Comparison of ENCODE assay signal across 8 cellular contexts in genomic region chr6:123802697-123803455, GRCh38. TPM values are rescaled to one million over a fixed set of nuclear protein-coding genes. Genes with fewer than 3 reads are reported as not detected.
DNase-seq lines count a peak whose midpoint lies in the region; ATAC-seq and TF ChIP-seq lines count a peak whose summit lies in the region.

No MANE protein-coding gene starts in this region.

- TF ChIP-seq RAD21 in HCT116 (IDR thresholded peaks at IDR 0.05; ENCODE audit: low read depth) = peak; percentile 73

- RAD21 ChIA-PET in HCT116 (lab: Charles Lee; ENCODE audit: low non-redundant PET in 1 of 2, low total read pairs in 2 of 2, uncharacterized antibody in 2 of 2, unreplicated experiment in 2 of 2) = interaction anchor here in 1 of 2 experiments (1.8 kb wide), 1 partner anchor 993 kb away, joined by 4 read pairs; no protein-coding TSS in a partner anchor

- intact Hi-C loops in HCT116 (cut with micrococcal nuclease) (loop anchor here (1.0 to 5.0 kb wide), 3 partner anchors 163 to 1049 kb away; no protein-coding TSS in a partner anchor), Right ventricle myocardium inferior (cut with DNase I) (loop anchor here (2.0 to 5.0 kb wide), 3 partner anchors 166 to 1049 kb away; no protein-coding TSS in a partner anchor)

- H3K27me3 ChIP-seq in HCT116 (ENCODE audit: insufficient read depth, low read length) (peaks cover 25% of the 10 kb centered on the region; the same call in 1 of the 2 replicates), MG63 (peaks cover 39% of the 10 kb centered on the region), SJCRH30 (peaks cover 10% of the 10 kb centered on the region; the same call in 1 of the 2 replicates), tibial nerve (peaks cover 0 to 11% of the 10 kb centered on the region in 2 donors)

- peaks cover 44% of the 10 kb centered on the region for H3K27me3 Mint-ChIP-seq in activated naive CD8-positive, alpha-beta T cell treated with anti-CD3 and anti-CD28 coated beads, Interleukin-2, amount 10 ng/mL, durations not matched to agents 7 days and 5 days

- no peak overlapping the region for H3K4me3 ChIP-seq in HCT116 (replicated peaks in 1 of 2; ENCODE audit: low read depth in 1 of 2, low read length in 2 of 2)
- H3K4me3 ChIP-seq in MG63 = peak overlapping the region; percentile 30
- peak overlapping the region; percentile 44 for H3K4me3 ChIP-seq in SJCRH30
- peak overlapping the region; percentile 36 to 85 (median 67) for H3K4me3 ChIP-seq in tibial nerve

- H3K9me3 ChIP-seq in HCT116 (ENCODE audit: control insufficient read depth in 1 of 2, insufficient read depth in 1 of 2, low read depth in 1 of 2, low read length in 2 of 2) (no peaks in the 10 kb centered on the region), MG63 (no peaks in the 10 kb centered on the region), SJCRH30 (replicated peaks) (no peaks in the 10 kb centered on the region), tibial nerve (no peaks in the 10 kb centered on the region)

- CTCF ChIA-PET in HCT116 (lab: Charles Lee) = interaction anchor here (0.8 to 1.7 kb wide), 10 partner anchors 8 to 1052 kb away, joined by 3 to 9 read pairs (median 5); no protein-coding TSS in a partner anchor

- peak overlapping the region; percentile 58 for H3K4me3 Mint-ChIP-seq in activated naive CD8-positive, alpha-beta T cell treated with anti-CD3 and anti-CD28 coated beads, Interleukin-2, amount 10 ng/mL, durations not matched to agents 7 days and 5 days

- no peaks in the 10 kb centered on the region for H4K20me1 ChIP-seq in HCT116 (ENCODE audit: insufficient read depth)

- WGBS in tibial nerve, 2 donors = 0 to 1% methylated on average over 56 of the region's 60 CpGs

- H3K27ac ChIP-seq in HCT116 (ENCODE audit: low read depth, low read length) (no peak overlapping the region), SJCRH30 (no peak overlapping the region), tibial nerve (peak overlapping the region; percentile 34 to 87 (median 66))

- H3K9me2 ChIP-seq in HCT116 (ENCODE audit: insufficient read depth) = no peaks in the 10 kb centered on the region

- no peak overlapping the region for H3K27ac Mint-ChIP-seq in activated naive CD8-positive, alpha-beta T cell treated with anti-CD3 and anti-CD28 coated beads, Interleukin-2, amount 10 ng/mL, durations not matched to agents 7 days and 5 days

- no peak overlapping the region for H2AFZ ChIP-seq in HCT116 (ENCODE audit: low read depth, low read length, poor library complexity, severe bottlenecking)

- H3K4me1 Mint-ChIP-seq in activated naive CD8-positive, alpha-beta T cell treated with anti-CD3 and anti-CD28 coated beads, Interleukin-2, amount 10 ng/mL, durations not matched to agents 7 days and 5 days = peaks cover 6% of the 10 kb centered on the region

- H3K4me2 ChIP-seq in HCT116 (ENCODE audit: low read length) = peak overlapping the region; percentile 57

- peak; percentile 51 to 92 (median 88); a peak in 5 of 6 replicates for TF ChIP-seq CTCF in HCT116 (IDR thresholded peaks at IDR 0.05 in 2 of 3, conservative IDR thresholded peaks at IDR 0.05 in 1 of 3; ENCODE audit: borderline replicate concordance in 1 of 3, insufficient read depth in 1 of 3, low read depth in 2 of 3, low read length in 2 of 3)
- TF ChIP-seq CTCF in omental fat pad (IDR thresholded peaks at IDR 0.05) = no peak
- peak; percentile 70 to 93 (median 85) for TF ChIP-seq CTCF in tibial nerve (IDR thresholded peaks at IDR 0.05)

- no TSS peak for BruUV-seq in HCT116 (replicated peaks; lab: Mats Ljungman, UMichigan)

- TF ChIP-seq POLR2A in HCT116 (IDR thresholded peaks at IDR 0.05; ENCODE audit: borderline replicate concordance, extremely low read depth, insufficient read depth, insufficient read length) (no peak), tibial nerve (IDR thresholded peaks at IDR 0.05) (no peak)

- H3K79me2 ChIP-seq in HCT116 (ENCODE audit: insufficient read depth, low read length) = no peaks in the 10 kb centered on the region

- peak; percentile 89 for DNase-seq in GM03348 (ENCODE audit: low spot score)
- peak; percentile 22 for DNase-seq in HCT116 (ENCODE audit: low read depth, low spot score)
- peak; percentile 73 for DNase-seq in MG63
- DNase-seq in SJCRH30 = peak; percentile 58 to 75
- DNase-seq in activated naive CD8-positive, alpha-beta T cell treated with anti-CD3 and anti-CD28 coated beads, Interleukin-2, amount 10 ng/mL, durations not matched to agents 7 days and 5 days = peak; percentile 80
- DNase-seq in Right ventricle myocardium inferior (ENCODE audit: missing footprints) = peak; percentile 89
- peak; percentile 70 for DNase-seq in omental fat pad (ENCODE audit: low spot score)
- peak; percentile 70 to 72 for DNase-seq in tibial nerve (ENCODE audit: low spot score in 2 of 2)

- POLR2A ChIA-PET in HCT116 (lab: Charles Lee) = no interaction called here
- POLR2A ChIA-PET in activated naive CD8-positive, alpha-beta T cell treated with anti-CD3 and anti-CD28 coated beads, Interleukin-2, amount 10 ng/mL, durations not matched to agents 7 days and 5 days (lab: Charles Lee) = no interaction called here

- ATAC-seq in HCT116 (peak; percentile 99), Right ventricle myocardium inferior (peak; percentile 89), omental fat pad (ENCODE audit: low FRiP score) (peak; percentile 90)
- ATAC-seq in activated naive CD8-positive, alpha-beta T cell treated with anti-CD3 and anti-CD28 coated beads, Interleukin-2, amount 10 ng/mL, durations not matched to agents 7 days and 5 days (ENCODE audit: low read depth) = peak; percentile 94

- H3K36me3 ChIP-seq in HCT116 (ENCODE audit: control insufficient read depth in 1 of 2, insufficient read depth in 2 of 2, low read length in 2 of 2) (no peaks in the 10 kb centered on the region), MG63 (no peaks in the 10 kb centered on the region), SJCRH30 (no peaks in the 10 kb centered on the region), tibial nerve (no peaks in the 10 kb centered on the region)

- H3K9me3 Mint-ChIP-seq in activated naive CD8-positive, alpha-beta T cell treated with anti-CD3 and anti-CD28 coated beads, Interleukin-2, amount 10 ng/mL, durations not matched to agents 7 days and 5 days = no peaks in the 10 kb centered on the region

- no peaks in the 10 kb centered on the region for H3K4me1 ChIP-seq in HCT116 (ENCODE audit: control insufficient read depth in 1 of 2, insufficient read depth in 2 of 2, low read length in 2 of 2)
- H3K4me1 ChIP-seq in SJCRH30 = no peaks in the 10 kb centered on the region
- peaks cover 0 to 17% (median 7%) of the 10 kb centered on the region in 4 donors for H3K4me1 ChIP-seq in tibial nerve

- H3K9ac ChIP-seq in HCT116 (ENCODE audit: low read length) = no peak overlapping the region

- H3K36me3 Mint-ChIP-seq in activated naive CD8-positive, alpha-beta T cell treated with anti-CD3 and anti-CD28 coated beads, Interleukin-2, amount 10 ng/mL, durations not matched to agents 7 days and 5 days = no peaks in the 10 kb centered on the region

- peak in 1 of 2 donors; percentile 17 for TF ChIP-seq EP300 in tibial nerve (IDR thresholded peaks at IDR 0.05)

TF ChIP-seq in HCT116, 20 proteins besides CTCF, POLR2A, EP300 and RAD21:
- no peak for TF ChIP-seq SRF (IDR thresholded peaks at IDR 0.05; ENCODE audit: low read depth)
- no peak for TF ChIP-seq REST (IDR thresholded peaks at IDR 0.05; ENCODE audit: low read depth)
- no peak for TF ChIP-seq ZBTB33 (IDR thresholded peaks at IDR 0.05; ENCODE audit: extremely low read depth, insufficient replicate concordance, low read length)

RNA-seq across cellular contexts. Expression of gene NKAIN2, which starts 0.8 kb away (rescaled TPM):
- total RNA-seq in HCT116 (2021; ENCODE audit: unreplicated experiment) (not detected), Right ventricle myocardium inferior (0.30 TPM), omental fat pad (not detected), tibial nerve (10 to 100 TPM in 3 of 4 donors, 1 to 10 TPM in 1; 8.1 to 20.8 (median 15.2) TPM)
- 0.01 TPM in 1 of 2 replicates, not detected in the other for polyA plus RNA-seq in HCT116 (2012)
- total RNA-seq in MG63 (2014; rRNA removed; shearing (Covaris generic); ENCODE audit: low replicate concordance) = not detected in 2 replicates
- total RNA-seq in SJCRH30 (2014; rRNA removed; shearing (Covaris generic)) = not detected in 2 replicates
- total RNA-seq in activated naive CD8-positive, alpha-beta T cell treated with anti-CD3 and anti-CD28 coated beads, Interleukin-2, amount 10 ng/mL, durations not matched to agents 7 days and 5 days = not detected

Comparison
In these comparisons a context has a peak if more than half of its experiments do, and no peak if none do; other contexts are left out.
1. DNase-seq: peak in every context shown above with its lines; median percentile 89 in GM03348; 89 in Right ventricle myocardium inferior; 80 in activated naive CD8-positive, alpha-beta T cell treated with anti-CD3 and anti-CD28 coated beads, Interleukin-2, amount 10 ng/mL, durations not matched to agents 7 days and 5 days; 73 in MG63; 71 in tibial nerve; 70 in omental fat pad; 66 in SJCRH30; 22 in HCT116.
2. H3K27ac ChIP-seq: peak in tibial nerve (4 of 4); none in HCT116 (single experiment) and SJCRH30 (single experiment).
3. H3K4me3 ChIP-seq: peak in MG63 (single experiment), SJCRH30 (single experiment) and tibial nerve (4 of 4); none in HCT116 (0 of 2).
4. CTCF ChIP-seq: peak in HCT116 (3 of 3) and tibial nerve (5 of 5); none in omental fat pad (0 of 3).
5. Peak in every context shown above with its lines, with median percentiles within 50 percentile points of each other: ATAC-seq.